Comparison of ENCODE assay signal across 18 cellular contexts in the genomic region with DNA sequence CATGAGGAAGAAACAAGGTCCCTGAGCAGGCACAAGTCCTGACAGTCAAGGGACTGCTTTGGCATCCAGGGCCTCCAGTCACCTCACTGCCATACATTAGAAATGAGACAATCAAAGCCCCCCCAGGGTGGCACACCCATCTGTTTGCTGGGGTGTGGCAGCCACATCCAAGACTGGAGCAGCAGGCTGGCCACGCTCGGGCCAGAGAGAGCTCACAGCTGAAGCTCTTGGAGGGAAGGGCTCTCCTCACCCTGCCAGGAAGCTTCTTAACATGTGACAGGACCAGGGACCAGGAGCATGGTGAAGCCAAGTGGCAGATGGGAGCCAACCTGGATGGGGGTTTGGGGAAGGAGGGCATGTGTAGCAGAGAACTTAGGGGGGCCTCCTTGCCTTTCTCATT. TPM values are rescaled to one million over a fixed set of nuclear protein-coding genes. Genes with fewer than 3 reads are reported as not detected.
"Had no signal": no experiment of that assay in that cellular context is flagged by ENCODE, and none has a peak within 500 bp of the region (broad histone marks: within the 10 kb centered on the region; RNA-seq: fewer than 3 reads in every experiment).

No MANE protein-coding gene starts in this region.

- H3K4me3 Mint-ChIP-seq: activated CD4-positive, alpha-beta memory T cell treated with anti-CD3 and anti-CD28 coated beads for 36 hours; immature natural killer cell; mesothelial cell of epicardium had no signal

- H3K27me3 ChIP-seq: sigmoid colon, spleen, stomach, testis, upper lobe of left lung had no signal

- H3K4me1 ChIP-seq: lower lobe of right lung, sigmoid colon, spleen, stomach had no signal

- ATAC-seq: activated naive CD4-positive, alpha-beta T cell treated with anti-CD3 and anti-CD28 coated beads, Interleukin-2, amount 50 U/mL, for 72 hours; lower lobe of right lung had no signal

- H3K27ac ChIP-seq: lower lobe of right lung, sigmoid colon, spleen, stomach, testis, upper lobe of left lung, WERI-Rb-1 had no signal

- H3K9me3 ChIP-seq: lower lobe of right lung, sigmoid colon, spleen, stomach, testis, upper lobe of left lung had no signal

- H3K4me3 ChIP-seq: lower lobe of right lung, sigmoid colon, spleen, stomach, testis, upper lobe of left lung had no signal

- H3K27me3 Mint-ChIP-seq: activated CD4-positive, alpha-beta memory T cell treated with anti-CD3 and anti-CD28 coated beads for 36 hours had no signal

- H3K9me3 Mint-ChIP-seq: activated CD4-positive, alpha-beta memory T cell treated with anti-CD3 and anti-CD28 coated beads for 36 hours; activated naive CD4-positive, alpha-beta T cell treated with anti-CD3 and anti-CD28 coated beads, Interleukin-2, amount 50 U/mL, for 72 hours; immature natural killer cell; mesothelial cell of epicardium had no signal

- DNase-seq: activated CD4-positive, alpha-beta memory T cell treated with anti-CD3 and anti-CD28 coated beads for 36 hours; activated gamma-delta T cell; activated T-cell treated with anti-CD3 and anti-CD28 coated beads, Interleukin-2, amount 50 U/mL, for 48 hours; central memory CD4-positive, alpha-beta T cell; cortex of kidney; effector memory CD4-positive, alpha-beta T cell; head of caudate nucleus; immature natural killer cell; lower lobe of right lung; sigmoid colon; spleen; stomach; T-helper 1 cell; testis; upper lobe of left lung; WERI-Rb-1 had no signal

- H3K27ac Mint-ChIP-seq: activated CD4-positive, alpha-beta memory T cell treated with anti-CD3 and anti-CD28 coated beads for 36 hours; immature natural killer cell; mesothelial cell of epicardium had no signal

- H3K4me1 Mint-ChIP-seq: immature natural killer cell, mesothelial cell of epicardium had no signal

RNA-seq across cellular contexts. Expression of a gene that starts 39.4 kb away (rescaled TPM):
- polyA plus RNA-seq: immature natural killer cell had no signal
